ENCODE assay signal across 1 cellular context in genomic region chr1:212671342-212672031, GRCh38.
TF ChIP-seq lines count a peak whose summit lies in the region.

No MANE protein-coding gene starts in this region.

TF ChIP-seq in GM23338, 12 proteins besides CTCF, POLR2A, EP300 and RAD21 (continued from another document):
- TF ChIP-seq REST (IDR thresholded peaks at IDR 0.05; ENCODE audit: unreplicated experiment) (no peak), CREB1 (CRISPR knock-in tag; IDR thresholded peaks at IDR 0.05; ENCODE audit: low read depth) (no peak)
TF ChIP-seq in GM23338: peak in this region for 0.
